In the genomic region with DNA sequence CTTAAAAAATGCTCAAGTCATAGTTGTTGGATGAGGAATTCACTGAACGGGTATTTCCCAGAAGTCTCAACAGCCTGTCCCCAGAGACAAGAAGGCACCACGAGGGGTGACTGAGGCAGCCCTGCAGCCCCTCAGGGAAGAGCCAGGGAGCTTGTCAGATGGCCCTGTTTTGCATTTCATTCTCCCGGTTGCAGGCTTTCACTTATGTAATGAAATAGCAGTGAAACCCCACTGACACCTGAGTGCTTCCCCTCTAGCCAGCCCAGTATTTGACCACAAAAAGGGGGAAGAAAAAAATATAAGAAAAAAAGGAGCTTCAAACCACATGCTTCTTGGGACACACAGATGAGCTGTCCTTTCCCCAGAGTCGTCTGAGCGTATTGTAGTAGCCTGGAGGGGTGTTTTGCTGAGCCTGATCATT, we compare ENCODE assay signal across 14 cellular contexts.
DNase-seq lines count a peak whose midpoint lies in the region; ATAC-seq and TF ChIP-seq lines count a peak whose summit lies in the region.
"Had no signal": no experiment of that assay in that cellular context is flagged by ENCODE, and none has a peak within 500 bp of the region (broad histone marks: within the 10 kb centered on the region; RNA-seq: fewer than 3 reads in every experiment).

No MANE protein-coding gene starts in this region.

- no peaks in the 10 kb centered on the region for H3K9me3 ChIP-seq in mammary epithelial cell (replicated peaks; ENCODE audit: insufficient read depth, low read length)
- H3K9me3 ChIP-seq: gastrocnemius medialis had no signal

- no peaks in the 10 kb centered on the region for H3K27me3 ChIP-seq in mammary epithelial cell (ENCODE audit: insufficient read depth, low read length)
- H3K27me3 ChIP-seq: gastrocnemius medialis had no signal

- no peak for TF ChIP-seq POLR2A in GM18505 (IDR thresholded peaks at IDR 0.05; ENCODE audit: borderline replicate concordance, extremely low read depth, insufficient read depth, insufficient read length)

- no peaks in the 10 kb centered on the region for H3K36me3 Mint-ChIP-seq in activated CD8-positive, alpha-beta T cell treated with anti-CD3 and anti-CD28 coated beads for 36 hours (ENCODE audit: low read depth)
- H3K36me3 Mint-ChIP-seq: CD8-positive, alpha-beta T cell had no signal

- H3K9me3 Mint-ChIP-seq in activated CD8-positive, alpha-beta T cell treated with anti-CD3 and anti-CD28 coated beads for 36 hours: no peaks in the 10 kb centered on the region
- H3K9me3 Mint-ChIP-seq: CD8-positive, alpha-beta T cell; central memory CD8-positive, alpha-beta T cell; GM23338 had no signal

- H4K20me1 ChIP-seq in mammary epithelial cell (ENCODE audit: insufficient read depth, low read length): no peaks in the 10 kb centered on the region

- H3K36me3 ChIP-seq in mammary epithelial cell (ENCODE audit: insufficient read depth, low read length): no peaks in the 10 kb centered on the region
- H3K36me3 ChIP-seq: gastrocnemius medialis had no signal

- CTCF ChIA-PET in activated CD8-positive, alpha-beta T cell treated with anti-CD3 and anti-CD28 coated beads for 36 hours (lab: Charles Lee): no interaction called here
- CTCF ChIA-PET in mammary epithelial cell (lab: Charles Lee; ENCODE audit: low non-redundant PET): no interaction called here

- no peak overlapping the region for H3K4me3 ChIP-seq in mammary epithelial cell (replicated peaks in 1 of 3; ENCODE audit: insufficient read depth in 1 of 3, low read depth in 2 of 3, low read length in 3 of 3)
- H3K4me3 ChIP-seq: gastrocnemius medialis, GM23338 had no signal

- no peaks in the 10 kb centered on the region for H3K79me2 ChIP-seq in mammary epithelial cell (ENCODE audit: insufficient read depth, low read length)

- H3K4me1 ChIP-seq in mammary epithelial cell (ENCODE audit: insufficient read depth, low read length): no peaks in the 10 kb centered on the region

- in situ Hi-C loops in ACHN (cut with HindIII; ENCODE audit: low pct_ligation_motif_present, low pct_unique_long_range_greater_than_20kb, low sequenced_read_pairs): no loop called here
- in situ Hi-C loops in mammary epithelial cell (cut with MboI; ENCODE audit: low sequenced_read_pairs in 2 of 2): no loop called here

- H3K4me3 Mint-ChIP-seq in activated CD8-positive, alpha-beta T cell treated with anti-CD3 and anti-CD28 coated beads for 36 hours: no peak overlapping the region
- H3K4me3 Mint-ChIP-seq: CD8-positive, alpha-beta T cell; central memory CD8-positive, alpha-beta T cell; GM23338 had no signal

- BruUV-seq in mammary epithelial cell (replicated peaks; lab: Mats Ljungman, UMichigan): no TSS peak

- no peak overlapping the region for H3K27ac Mint-ChIP-seq in activated CD8-positive, alpha-beta T cell treated with anti-CD3 and anti-CD28 coated beads for 36 hours
- H3K27ac Mint-ChIP-seq: CD8-positive, alpha-beta T cell; GM23338 had no signal

- peak; percentile 62 for ATAC-seq in GM18505 (IDR thresholded peaks at IDR 0.05; ENCODE audit: unreplicated experiment)
- ATAC-seq in GM21390 (IDR thresholded peaks at IDR 0.05; ENCODE audit: unreplicated experiment): peak; percentile 71
- ATAC-seq in HG03103 (IDR thresholded peaks at IDR 0.05; ENCODE audit: low read depth, unreplicated experiment): peak; percentile 64
- no peak for ATAC-seq in activated CD8-positive, alpha-beta T cell treated with anti-CD3 and anti-CD28 coated beads for 36 hours
- ATAC-seq: CD8-positive, alpha-beta T cell; gastrocnemius medialis; GM23338; Right ventricle myocardium inferior had no signal

- H2AFZ ChIP-seq in mammary epithelial cell (ENCODE audit: low read depth, low read length): no peak overlapping the region
- H2AFZ ChIP-seq: GM23338 had no signal

- H3K27me3 Mint-ChIP-seq in activated CD8-positive, alpha-beta T cell treated with anti-CD3 and anti-CD28 coated beads for 36 hours: peaks cover 15% of the 10 kb centered on the region

- WGBS in mammary epithelial cell (ENCODE audit: low coverage, missing lambda C conversion rate): 20% methylated on average over 5 of the region's 5 CpGs

- intact Hi-C loops in activated CD8-positive, alpha-beta T cell treated with anti-CD3 and anti-CD28 coated beads for 36 hours (cut with micrococcal nuclease): no loop called here
- intact Hi-C loops in mammary epithelial cell (cut with micrococcal nuclease): no loop called here

- dilution Hi-C loops in mammary epithelial cell (cut with HindIII; ENCODE audit: low sequenced_read_pairs): no loop called here

- peak; percentile 24 for DNase-seq in OCI-M1 (lab: John Stamatoyannopoulos, UW)
- no peak for DNase-seq in activated CD8-positive, alpha-beta T cell treated with anti-CD3 and anti-CD28 coated beads for 36 hours
- DNase-seq in ACHN: no peak
- no peak for DNase-seq in GOT3 (lab: John Stamatoyannopoulos, UW)
- no peak for DNase-seq in mammary epithelial cell
- DNase-seq: gastrocnemius medialis, MM.1S had no signal

- no peak for TF ChIP-seq CTCF in activated CD8-positive, alpha-beta T cell treated with anti-CD3 and anti-CD28 coated beads for 36 hours (IDR thresholded peaks at IDR 0.05)
- TF ChIP-seq CTCF in mammary epithelial cell (conservative IDR thresholded peaks at IDR 0.05 in 1 of 2, IDR thresholded peaks at IDR 0.05 in 1 of 2; ENCODE audit: extremely low read depth in 1 of 2, insufficient read depth in 1 of 2, low read depth in 1 of 2, low read length in 2 of 2): no peak

- no peak overlapping the region for H3K9ac ChIP-seq in mammary epithelial cell (ENCODE audit: insufficient read depth, low read length)

- no peak overlapping the region for H3K27ac ChIP-seq in mammary epithelial cell (ENCODE audit: insufficient read depth, low read depth, low read length)
- H3K27ac ChIP-seq: gastrocnemius medialis had no signal

- POLR2A ChIA-PET in activated CD8-positive, alpha-beta T cell treated with anti-CD3 and anti-CD28 coated beads for 36 hours (lab: Charles Lee): no interaction called here

- no peak overlapping the region for H3K4me2 ChIP-seq in mammary epithelial cell (ENCODE audit: insufficient read depth, low read depth, low read length)
- H3K4me2 ChIP-seq: GM23338 had no signal

- peaks cover 22% of the 10 kb centered on the region for H3K4me1 Mint-ChIP-seq in activated CD8-positive, alpha-beta T cell treated with anti-CD3 and anti-CD28 coated beads for 36 hours (ENCODE audit: low read depth)
